12 cellular contexts compared by ENCODE assay signal in genomic region chr5:169384661-169385060, GRCh38.
"Had no signal": no experiment of that assay in that cellular context is flagged by ENCODE, and none has a peak within 500 bp of the region (broad histone marks: within the 10 kb centered on the region; RNA-seq: fewer than 3 reads in every experiment).

No MANE protein-coding gene starts in this region.

- H3K27ac ChIP-seq: cardiac muscle cell, parathyroid adenoma, spleen had no signal

- DNase-seq: activated gamma-delta T cell; activated T-cell treated with anti-CD3 and anti-CD28 coated beads, Interleukin-2, amount 50 U/mL, for 4 hours; kidney; left ventricle myocardium superior; mesenchymal stem cell; right cardiac atrium; spleen; stimulated activated CD4-positive, alpha-beta T cell treated with anti-CD3 and anti-CD28 coated beads, Interleukin-1b, Interleukin-23, amount 100 ng/mL, for 48 hours; stimulated activated naive B cell treated with anti-CD40 and anti-IgM and Interleukin-4, amounts not matched to agents 10 μg/mL and 1 μg/mL and 100 μg/mL, for 72 hours had no signal

- H3K4me1 ChIP-seq: parathyroid adenoma, spleen had no signal

- ATAC-seq: activated CD4-positive, CD25-positive, alpha-beta regulatory T cell treated with anti-CD3 and anti-CD28 coated beads, Interleukin-2, amount 50 U/mL, for 24 hours; activated T-cell treated with anti-CD3 and anti-CD28 coated beads, Interleukin-2, amount 50 U/mL, for 4 hours; left ventricle myocardium superior; stimulated activated naive B cell treated with anti-CD40 and anti-IgM and Interleukin-4, amounts not matched to agents 10 μg/mL and 1 μg/mL and 100 μg/mL, for 72 hours had no signal

- H3K36me3 ChIP-seq: cardiac muscle cell, spleen had no signal

- H3K4me3 ChIP-seq: cardiac muscle cell, spleen had no signal
